In the genomic region with DNA sequence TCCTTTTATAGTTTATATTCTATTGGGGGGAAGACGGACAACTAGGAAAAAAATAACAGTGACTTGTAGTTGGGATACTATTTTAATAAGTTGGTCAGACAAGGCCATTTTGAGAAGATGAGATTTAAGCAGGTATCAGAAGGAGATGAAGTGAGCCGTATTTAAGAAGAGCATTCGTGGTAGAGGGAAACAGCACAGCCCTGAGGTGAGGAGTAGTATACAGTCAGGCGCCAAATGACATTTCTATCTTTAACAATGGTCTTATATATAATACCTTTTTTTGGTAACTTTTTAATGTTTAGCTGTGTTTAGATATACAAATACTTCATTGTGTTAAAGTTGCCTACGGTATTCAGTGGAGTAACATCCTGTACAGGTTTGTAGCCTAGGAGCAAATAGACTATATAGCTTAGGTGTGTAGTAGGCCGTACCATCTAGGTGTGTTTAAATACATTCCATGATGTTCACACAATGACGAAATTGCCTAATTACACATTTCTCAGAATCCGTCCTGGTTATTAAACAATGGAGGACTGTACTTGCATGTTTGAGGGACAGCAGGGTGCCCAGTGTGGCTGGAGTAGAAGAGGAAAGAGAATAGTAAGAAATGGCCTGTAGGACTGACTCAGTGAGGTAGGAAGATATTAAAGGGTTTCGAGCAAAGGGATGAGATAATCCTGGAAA, we compare ENCODE assay signal across 8 cellular contexts. TPM values are rescaled to one million over a fixed set of nuclear protein-coding genes. Genes with fewer than 3 reads are reported as not detected.
DNase-seq lines count a peak whose midpoint lies in the region; ATAC-seq and TF ChIP-seq lines count a peak whose summit lies in the region.

No MANE protein-coding gene starts in this region.

- ATAC-seq in body of pancreas (no peak), GM18909 (IDR thresholded peaks at IDR 0.05; ENCODE audit: poor library complexity, unreplicated experiment) (no peak)

- DNase-seq in ELR (ENCODE audit: low read depth) (peak; percentile 32), MG63 (no peak), body of pancreas (no peak), COLO829 (ENCODE audit: low spot score) (no peak), EL (no peak)
- no peak for DNase-seq in stimulated activated CD4-positive, alpha-beta T cell treated with anti-CD3 and anti-CD28 coated beads, Interleukin-12 subunit alpha, Interleukin-12 subunit beta, amount 100 ng/mL, for 4 hours

- H3K27me3 ChIP-seq in MG63 (no peaks in the 10 kb centered on the region), body of pancreas (no peaks in the 10 kb centered on the region), mucosa of stomach (ENCODE audit: control insufficient read depth, insufficient read depth, low read length) (no peaks in the 10 kb centered on the region)

- H3K9ac ChIP-seq in mucosa of stomach (ENCODE audit: low read length): peak overlapping the region; percentile 78

- H3K9me3 ChIP-seq in MG63 (peaks cover 3% of the 10 kb centered on the region; the same call in 1 of the 2 replicates), body of pancreas (no peaks in the 10 kb centered on the region), mucosa of stomach (ENCODE audit: control insufficient read depth, low read length) (no peaks in the 10 kb centered on the region)

- intact Hi-C loops in body of pancreas (cut with DNase I): no loop called here

- TF ChIP-seq CTCF in body of pancreas (IDR thresholded peaks at IDR 0.05): peak in 1 of 7 experiments; percentile 17

- H3K4me3 ChIP-seq in MG63: peak overlapping the region; percentile 81
- no peak overlapping the region for H3K4me3 ChIP-seq in body of pancreas
- peak overlapping the region; percentile 64 for H3K4me3 ChIP-seq in mucosa of stomach (ENCODE audit: low read length)

- H3K36me3 ChIP-seq in MG63 (peaks cover 21% of the 10 kb centered on the region), body of pancreas (replicated peaks in 1 of 2; ENCODE audit: insufficient read depth in 1 of 2, low read depth in 2 of 2) (no peaks in the 10 kb centered on the region), mucosa of stomach (ENCODE audit: control insufficient read depth, insufficient read depth, low read length) (no peaks in the 10 kb centered on the region)

- H3K27ac ChIP-seq in body of pancreas: peak overlapping the region in 3 of 4 donors; percentile 84 to 94 (median 86)

- no peak for TF ChIP-seq POLR2A in body of pancreas (IDR thresholded peaks at IDR 0.05)

- H3K4me1 ChIP-seq in body of pancreas: peaks cover 53% of the 10 kb centered on the region
- peaks cover 24% of the 10 kb centered on the region for H3K4me1 ChIP-seq in mucosa of stomach (ENCODE audit: control insufficient read depth, insufficient read depth, low read length)

- 39 to 41% methylated on average over 9 of the region's 9 CpGs for WGBS in body of pancreas, 2 donors

RNA-seq across cellular contexts. Expression of gene NKTR, which starts 1.6 kb away (rescaled TPM):
- total RNA-seq in MG63 (2014; rRNA removed; shearing (Covaris generic); ENCODE audit: low replicate concordance): 4.4 and 4.8 TPM in 2 replicates
- total RNA-seq in body of pancreas: 100 to 1,000 TPM; 115 to 128 TPM

RNA-seq across cellular contexts. Expression of gene SS18L2, which starts 11.4 kb away (rescaled TPM):
- 11.2 and 14.6 TPM in 2 replicates for total RNA-seq in MG63 (2014; rRNA removed; shearing (Covaris generic); ENCODE audit: low replicate concordance)
- 1 to 10 TPM; 5.3 to 7.8 TPM for total RNA-seq in body of pancreas

RNA-seq across cellular contexts. Expression of gene SEC22C, which starts 20.3 kb away (rescaled TPM):
- 54.8 and 68.3 TPM in 2 replicates for total RNA-seq in MG63 (2014; rRNA removed; shearing (Covaris generic); ENCODE audit: low replicate concordance)
- 10 to 100 TPM; 23.1 to 30.9 TPM for total RNA-seq in body of pancreas

RNA-seq across cellular contexts. Expression of gene ZBTB47, which starts 51.5 kb away (rescaled TPM):
- 11.7 and 22.7 TPM in 2 replicates for total RNA-seq in MG63 (2014; rRNA removed; shearing (Covaris generic); ENCODE audit: low replicate concordance)
- total RNA-seq in body of pancreas: 10 to 100 TPM; 19.7 to 20.4 TPM

Comparison
In these comparisons a context has a peak if more than half of its experiments do, and no peak if none do; other contexts are left out.
1. H3K4me3 ChIP-seq: peak in MG63 (single experiment) and mucosa of stomach (single experiment); none in body of pancreas (0 of 2).
2. RNA of gene NKTR, which starts 1.6 kb away (total RNA-seq): 115 to 128 TPM in body of pancreas; 4.4 to 4.8 TPM in MG63; every median in the first group is over 10 times any median in the second.